Comparison of ENCODE assay signal across 36 cellular contexts in the genomic region with DNA sequence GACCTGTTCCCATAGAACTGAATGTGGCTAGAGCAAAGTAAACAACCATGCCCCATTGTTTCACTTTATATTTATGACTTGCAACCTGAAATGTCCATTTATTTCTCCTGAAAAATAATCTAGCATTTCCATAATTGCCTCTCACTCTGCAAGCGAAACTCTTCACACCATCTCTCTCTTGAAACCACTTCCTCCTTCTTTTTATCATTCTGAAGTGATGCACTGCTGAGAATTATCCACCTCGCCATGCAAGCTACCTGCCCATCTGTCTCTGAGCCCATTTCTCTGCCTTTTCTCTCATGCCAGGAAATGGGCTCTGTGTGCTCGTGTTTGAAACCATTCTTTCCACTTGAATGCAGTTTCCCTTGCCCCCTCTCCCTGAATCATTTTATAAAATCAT. TPM values are rescaled to one million over a fixed set of nuclear protein-coding genes. Genes with fewer than 3 reads are reported as not detected.
"Had no signal": no experiment of that assay in that cellular context is flagged by ENCODE, and none has a peak within 500 bp of the region (broad histone marks: within the 10 kb centered on the region; RNA-seq: fewer than 3 reads in every experiment).

No MANE protein-coding gene starts in this region.

- H3K4me1 Mint-ChIP-seq: activated CD4-positive, alpha-beta T cell treated with anti-CD3 and anti-CD28 coated beads for 36 hours; activated naive CD8-positive, alpha-beta T cell treated with anti-CD3 and anti-CD28 coated beads for 36 hours had no signal

- H3K36me3 Mint-ChIP-seq: activated naive CD4-positive, alpha-beta T cell treated with anti-CD3 and anti-CD28 coated beads, Interleukin-2, amount 50 U/mL, for 72 hours; activated naive CD8-positive, alpha-beta T cell treated with anti-CD3 and anti-CD28 coated beads for 36 hours; WTC11 had no signal

- H3K9me3 ChIP-seq: adrenal gland, body of pancreas, breast epithelium had no signal

- H3K27me3 ChIP-seq: body of pancreas, brain microvascular endothelial cell, breast epithelium had no signal

- H3K27ac ChIP-seq: adrenal gland, body of pancreas, brain microvascular endothelial cell, breast epithelium, coronary artery, WERI-Rb-1 had no signal

- DNase-seq: activated CD4-positive, alpha-beta memory T cell treated with anti-CD3 and anti-CD28 coated beads, Interleukin-2, amount 10 ng/mL, durations not matched to agents 7 days and 5 days; activated CD4-positive, alpha-beta T cell treated with anti-CD3 and anti-CD28 coated beads for 1 hour; activated CD4-positive, alpha-beta T cell treated with anti-CD3 and anti-CD28 coated beads for 36 hours; activated CD4-positive, alpha-beta T cell treated with anti-CD3 and anti-CD28 coated beads for 48 hours; activated CD4-positive, alpha-beta T cell treated with anti-CD3 and anti-CD28 coated beads, Interleukin-2, amount 10 ng/mL, durations not matched to agents 7 days and 5 days; activated CD4-positive, alpha-beta T cell treated with anti-CD3 and anti-CD28 coated beads, Interleukin-2, amount 50 U/mL, for 48 hours; activated CD4-positive, CD25-positive, alpha-beta regulatory T cell; activated CD8-positive, alpha-beta memory T cell treated with anti-CD3 and anti-CD28 coated beads for 24 hours; activated CD8-positive, alpha-beta memory T cell treated with anti-CD3 and anti-CD28 coated beads, Interleukin-2, amount 50 U/mL, for 48 hours; activated CD8-positive, alpha-beta T cell treated with anti-CD3 and anti-CD28 coated beads, Interleukin-2, amount 10 ng/mL, durations not matched to agents 7 days and 5 days; activated effector memory CD4-positive, alpha-beta T cell treated with Interleukin-2 at 50 U/mL for 16 hours; activated gamma-delta T cell; activated naive CD4-positive, alpha-beta T cell; activated naive CD4-positive, alpha-beta T cell treated with anti-CD3 and anti-CD28 coated beads for 36 hours; activated naive CD8-positive, alpha-beta T cell treated with anti-CD3 and anti-CD28 coated beads for 36 hours; activated T-cell treated with anti-CD3 and anti-CD28 coated beads, Interleukin-2, amount 50 U/mL, for 24 hours; activated T-cell treated with anti-CD3 and anti-CD28 coated beads, Interleukin-2, amount 50 U/mL, for 48 hours; adrenal gland; amniotic stem cell; aorta; body of pancreas; brain microvascular endothelial cell; central memory CD4-positive, alpha-beta T cell; T-helper 9 cell; WERI-Rb-1 had no signal

- H3K27ac Mint-ChIP-seq: activated CD4-positive, alpha-beta memory T cell treated with anti-CD3 and anti-CD28 coated beads, Interleukin-2, amount 10 ng/mL, durations not matched to agents 7 days and 5 days; activated CD4-positive, alpha-beta T cell treated with anti-CD3 and anti-CD28 coated beads for 36 hours; activated CD4-positive, alpha-beta T cell treated with anti-CD3 and anti-CD28 coated beads, Interleukin-2, amount 10 ng/mL, durations not matched to agents 7 days and 5 days; activated CD8-positive, alpha-beta T cell treated with anti-CD3 and anti-CD28 coated beads, Interleukin-2, amount 10 ng/mL, durations not matched to agents 7 days and 5 days; activated naive CD4-positive, alpha-beta T cell treated with anti-CD3 and anti-CD28 coated beads for 36 hours; activated naive CD4-positive, alpha-beta T cell treated with anti-CD3 and anti-CD28 coated beads, Interleukin-2, amount 50 U/mL, for 72 hours; activated naive CD8-positive, alpha-beta T cell treated with anti-CD3 and anti-CD28 coated beads for 36 hours; activated T-cell treated with anti-CD3 and anti-CD28 coated beads, Interleukin-2, amount 50 U/mL, for 24 hours; activated T-helper 2 cell treated with anti-CD3 and anti-CD28 coated beads, Interferon-gamma antibody, Interleukin-2, Interleukin-4, amounts not matched to agents 10 μg/mL and 5 μg/mL and 100 μg/mL, durations not matched to agents 14 hours and 24 hours and 36 hours; T-helper 1 cell treated with Interleukin-12 subunit alpha and Interleukin-12 subunit beta and Interleukin-4 antibody, amounts not matched to agents 30 μg/mL and 1 μg/mL, for 36 hours; T-helper 2 cell treated with Interferon-gamma antibody and Interleukin-4, amounts not matched to agents 5 μg/mL and 100 μg/mL, for 36 hours; WTC11 had no signal

- H3K36me3 ChIP-seq: adrenal gland, brain microvascular endothelial cell, breast epithelium, WERI-Rb-1 had no signal

- ATAC-seq: activated CD4-positive, alpha-beta T cell treated with anti-CD3 and anti-CD28 coated beads for 36 hours; activated CD4-positive, CD25-positive, alpha-beta regulatory T cell treated with anti-CD3 and anti-CD28 coated beads, Interleukin-2, amount 50 U/mL, for 24 hours; activated CD8-positive, alpha-beta T cell treated with anti-CD3 and anti-CD28 coated beads, Interleukin-2, amount 10 ng/mL, durations not matched to agents 7 days and 5 days; activated naive CD4-positive, alpha-beta T cell treated with anti-CD3 and anti-CD28 coated beads, Interleukin-2, amount 50 U/mL, for 72 hours; body of pancreas; WTC11 had no signal

- H3K4me3 Mint-ChIP-seq: activated CD4-positive, alpha-beta memory T cell treated with anti-CD3 and anti-CD28 coated beads, Interleukin-2, amount 10 ng/mL, durations not matched to agents 7 days and 5 days; activated CD4-positive, alpha-beta T cell treated with anti-CD3 and anti-CD28 coated beads for 36 hours; activated CD4-positive, alpha-beta T cell treated with anti-CD3 and anti-CD28 coated beads, Interleukin-2, amount 10 ng/mL, durations not matched to agents 7 days and 5 days; activated CD8-positive, alpha-beta T cell treated with anti-CD3 and anti-CD28 coated beads, Interleukin-2, amount 10 ng/mL, durations not matched to agents 7 days and 5 days; activated naive CD4-positive, alpha-beta T cell treated with anti-CD3 and anti-CD28 coated beads for 36 hours; activated naive CD8-positive, alpha-beta T cell treated with anti-CD3 and anti-CD28 coated beads for 36 hours; activated T-cell treated with anti-CD3 and anti-CD28 coated beads, Interleukin-2, amount 50 U/mL, for 24 hours; T-helper 1 cell treated with Interleukin-12 subunit alpha and Interleukin-12 subunit beta and Interleukin-4 antibody, amounts not matched to agents 30 μg/mL and 1 μg/mL, for 36 hours; T-helper 2 cell treated with Interferon-gamma antibody and Interleukin-4, amounts not matched to agents 5 μg/mL and 100 μg/mL, for 36 hours; WTC11 had no signal

- H3K9me3 Mint-ChIP-seq: activated CD4-positive, alpha-beta memory T cell treated with anti-CD3 and anti-CD28 coated beads, Interleukin-2, amount 10 ng/mL, durations not matched to agents 7 days and 5 days; activated CD4-positive, alpha-beta T cell treated with anti-CD3 and anti-CD28 coated beads, Interleukin-2, amount 10 ng/mL, durations not matched to agents 7 days and 5 days; activated naive CD4-positive, alpha-beta T cell treated with anti-CD3 and anti-CD28 coated beads for 36 hours; activated naive CD4-positive, alpha-beta T cell treated with anti-CD3 and anti-CD28 coated beads, Interleukin-2, amount 50 U/mL, for 72 hours; activated naive CD8-positive, alpha-beta T cell treated with anti-CD3 and anti-CD28 coated beads for 36 hours; activated T-cell treated with anti-CD3 and anti-CD28 coated beads, Interleukin-2, amount 50 U/mL, for 24 hours; activated T-helper 2 cell treated with anti-CD3 and anti-CD28 coated beads, Interferon-gamma antibody, Interleukin-2, Interleukin-4, amounts not matched to agents 10 μg/mL and 5 μg/mL and 100 μg/mL, durations not matched to agents 14 hours and 24 hours and 36 hours; T-helper 1 cell treated with Interleukin-12 subunit alpha and Interleukin-12 subunit beta and Interleukin-4 antibody, amounts not matched to agents 30 μg/mL and 1 μg/mL, for 36 hours; T-helper 2 cell treated with Interferon-gamma antibody and Interleukin-4, amounts not matched to agents 5 μg/mL and 100 μg/mL, for 36 hours had no signal

- H3K4me3 ChIP-seq: adrenal gland, body of pancreas, breast epithelium, coronary artery had no signal

- H3K4me1 ChIP-seq: adrenal gland, body of pancreas, breast epithelium had no signal

RNA-seq across cellular contexts. Expression of a gene that starts 13.5 kb away (rescaled TPM):
- total RNA-seq: activated CD4-positive, alpha-beta memory T cell treated with anti-CD3 and anti-CD28 coated beads, Interleukin-2, amount 10 ng/mL, durations not matched to agents 7 days and 5 days; activated CD4-positive, alpha-beta T cell treated with anti-CD3 and anti-CD28 coated beads for 36 hours; activated CD4-positive, alpha-beta T cell treated with anti-CD3 and anti-CD28 coated beads, Interleukin-2, amount 10 ng/mL, durations not matched to agents 7 days and 5 days; activated CD8-positive, alpha-beta T cell treated with anti-CD3 and anti-CD28 coated beads, Interleukin-2, amount 10 ng/mL, durations not matched to agents 7 days and 5 days; activated naive CD4-positive, alpha-beta T cell treated with anti-CD3 and anti-CD28 coated beads for 36 hours; activated naive CD4-positive, alpha-beta T cell treated with anti-CD3 and anti-CD28 coated beads, Interleukin-2, amount 50 U/mL, for 72 hours; activated naive CD8-positive, alpha-beta T cell treated with anti-CD3 and anti-CD28 coated beads for 36 hours; activated T-helper 2 cell treated with anti-CD3 and anti-CD28 coated beads, Interferon-gamma antibody, Interleukin-2, Interleukin-4, amounts not matched to agents 10 μg/mL and 5 μg/mL and 100 μg/mL, durations not matched to agents 14 hours and 24 hours and 36 hours; adrenal gland; aorta; astrocyte; body of pancreas; cardiac septum; cerebellum; WTC11 had no signal

RNA-seq across cellular contexts. Expression of a gene that starts 26.8 kb away (rescaled TPM):
- total RNA-seq: activated CD4-positive, alpha-beta memory T cell treated with anti-CD3 and anti-CD28 coated beads, Interleukin-2, amount 10 ng/mL, durations not matched to agents 7 days and 5 days; activated CD4-positive, alpha-beta T cell treated with anti-CD3 and anti-CD28 coated beads for 36 hours; activated CD4-positive, alpha-beta T cell treated with anti-CD3 and anti-CD28 coated beads, Interleukin-2, amount 10 ng/mL, durations not matched to agents 7 days and 5 days; activated CD8-positive, alpha-beta T cell treated with anti-CD3 and anti-CD28 coated beads, Interleukin-2, amount 10 ng/mL, durations not matched to agents 7 days and 5 days; activated naive CD4-positive, alpha-beta T cell treated with anti-CD3 and anti-CD28 coated beads for 36 hours; activated naive CD4-positive, alpha-beta T cell treated with anti-CD3 and anti-CD28 coated beads, Interleukin-2, amount 50 U/mL, for 72 hours; activated naive CD8-positive, alpha-beta T cell treated with anti-CD3 and anti-CD28 coated beads for 36 hours; activated T-helper 2 cell treated with anti-CD3 and anti-CD28 coated beads, Interferon-gamma antibody, Interleukin-2, Interleukin-4, amounts not matched to agents 10 μg/mL and 5 μg/mL and 100 μg/mL, durations not matched to agents 14 hours and 24 hours and 36 hours; adrenal gland; aorta; astrocyte; body of pancreas; breast epithelium; cardiac septum; cerebellum; WTC11 had no signal
